8 cellular contexts compared by ENCODE assay signal in genomic region chr19:17555480-17555928, GRCh38.
A peak's percentile ranks its signal among the peaks of the same experiment; 100 is the strongest.
DNase-seq lines count a peak whose midpoint lies in the region; ATAC-seq and TF ChIP-seq lines count a peak whose summit lies in the region.

Gene COLGALT1, plus strand, starts transcription at chr19:17555649. Its CDS starts 65 bp downstream, at chr19:17555714.

- peak; percentile 75 for ATAC-seq in HG03457 (IDR thresholded peaks at IDR 0.05; ENCODE audit: unreplicated experiment)

- no peak for TF ChIP-seq CTCF in AG09319 (IDR thresholded peaks at IDR 0.05; ENCODE audit: low read depth, low read length)
- no peak for TF ChIP-seq CTCF in choroid plexus epithelial cell (conservative IDR thresholded peaks at IDR 0.05; ENCODE audit: low read depth, low read length)

- peak within 1 kb of the TSS; percentile 96 for H3K4me3 ChIP-seq in choroid plexus epithelial cell (ENCODE audit: low read depth, low read length)

- DNase-seq in AG09319 (ENCODE audit: extremely low read depth, low read depth): peak; percentile 85
- peak; percentile 98 for DNase-seq in GM19238 (ENCODE audit: insufficient read length, low spot score)
- peak; percentile 81 to 97 for DNase-seq in NCI-H526 (lab: John Stamatoyannopoulos, UW)
- peak; percentile 99 to 100 for DNase-seq in activated CD4-positive, alpha-beta T cell treated with anti-CD3 and anti-CD28 coated beads for 4 hours
- DNase-seq in choroid plexus epithelial cell (ENCODE audit: low read depth): peak; percentile 97
- DNase-seq in kidney tubule cell (ENCODE audit: low spot score): peak; percentile 96
- DNase-seq in stimulated activated CD4-positive, alpha-beta T cell treated with anti-CD3 and anti-CD28 coated beads, Interleukin-1b, Interleukin-23, amount 100 ng/mL, for 1 hour (ENCODE audit: low read depth in 2 of 2): peak; percentile 89 to 99

Comparison
In these comparisons a context has a peak if more than half of its experiments do, and no peak if none do; other contexts are left out.
1. Peak in every context shown above with its lines: DNase-seq, ATAC-seq and H3K4me3 ChIP-seq.